11 cellular contexts compared by ENCODE assay signal in the genomic region with DNA sequence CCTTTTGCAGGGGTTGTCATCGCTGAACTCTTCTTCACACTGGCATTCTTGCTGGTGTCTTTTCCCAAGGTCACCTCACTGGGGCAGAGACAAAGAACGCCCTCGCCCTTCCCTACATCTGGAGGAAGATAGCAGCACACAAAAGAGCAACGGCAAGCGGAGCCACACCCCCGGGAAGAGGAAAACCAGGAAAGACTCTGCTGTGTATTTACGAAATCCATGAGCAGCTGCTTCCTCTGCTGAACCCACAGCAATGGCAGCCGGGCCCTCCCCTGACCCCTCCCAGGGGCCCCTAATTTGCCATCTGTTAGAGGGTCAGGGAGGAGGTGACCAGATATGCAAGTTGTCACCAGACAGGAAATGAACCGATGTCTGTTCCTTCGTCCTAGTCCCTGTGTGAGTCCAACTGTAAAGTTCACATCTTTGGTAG.
DNase-seq lines count a peak whose midpoint lies in the region; ATAC-seq and TF ChIP-seq lines count a peak whose summit lies in the region.
"Had no signal": no experiment of that assay in that cellular context is flagged by ENCODE, and none has a peak within 500 bp of the region (broad histone marks: within the 10 kb centered on the region; RNA-seq: fewer than 3 reads in every experiment).

No MANE protein-coding gene starts in this region.

- H3K9me3 ChIP-seq in esophagus (ENCODE audit: control insufficient read depth in 2 of 2, insufficient read depth in 1 of 2, low read depth in 1 of 2, low read length in 1 of 2) (no peaks in the 10 kb centered on the region), mucosa of descending colon (no peaks in the 10 kb centered on the region), transverse colon (no peaks in the 10 kb centered on the region)

- in situ Hi-C loops in transverse colon (cut with MboI; ENCODE audit: low pct_ligation_motif_present in 1 of 4, low pct_unique_long_range_greater_than_20kb in 1 of 4, low sequenced_read_pairs in 3 of 4) = no loop called here

- peak; percentile 84 for ATAC-seq in mucosa of descending colon
- ATAC-seq in HG02885 (IDR thresholded peaks at IDR 0.05; ENCODE audit: poor library complexity, unreplicated experiment) = no peak

- no peak for TF ChIP-seq POLR2A in transverse colon (IDR thresholded peaks at IDR 0.05)

- WGBS in esophagus, 2 donors = 48 to 49% methylated on average over 10 of the region's 10 CpGs
- 33% methylated on average over 10 of the region's 10 CpGs; no CpG with 5 or more reads in 1 of the 2 donors for WGBS in transverse colon (ENCODE audit: low coverage in 1 of 2), 2 donors

- peaks cover 3 to 17% of the 10 kb centered on the region in 2 donors for H3K4me1 ChIP-seq in esophagus (ENCODE audit: control insufficient read depth in 2 of 2, insufficient read depth in 2 of 2, low read length in 1 of 2)
- peaks cover 6% of the 10 kb centered on the region for H3K4me1 ChIP-seq in mucosa of descending colon (ENCODE audit: low read depth)
- H3K4me1 ChIP-seq in transverse colon = peaks cover 8 to 43% (median 26%) of the 10 kb centered on the region in 4 donors

- intact Hi-C loops in mucosa of descending colon (cut with DNase I, micrococcal nuclease) = no loop called here
- intact Hi-C loops in transverse colon (cut with DNase I; ENCODE audit: low total_unique reads) = no loop called here

- TF ChIP-seq CTCF in mucosa of descending colon (IDR thresholded peaks at IDR 0.05) (no peak), transverse colon (IDR thresholded peaks at IDR 0.05) (no peak)

- H3K36me3 ChIP-seq in esophagus (ENCODE audit: control insufficient read depth in 2 of 2, insufficient read depth in 2 of 2, low read length in 1 of 2) = peaks cover 3 to 8% of the 10 kb centered on the region in 2 donors
- no peaks in the 10 kb centered on the region for H3K36me3 ChIP-seq in mucosa of descending colon (ENCODE audit: low read depth)
- peaks cover 0 to 9% (median 2%) of the 10 kb centered on the region in 4 donors for H3K36me3 ChIP-seq in transverse colon

- peak overlapping the region; percentile 70 to 72 for H3K27ac ChIP-seq in esophagus (ENCODE audit: low read depth in 2 of 2, low read length in 1 of 2)
- H3K27ac ChIP-seq in transverse colon = peak overlapping the region; percentile 62 to 75 (median 71)

- DNase-seq in NCI-H748 (lab: John Stamatoyannopoulos, UW; ENCODE audit: unreplicated experiment) (peak; percentile 42), NCI-H748 treated with DMSO at 0.1 percent for 48 hours (lab: John Stamatoyannopoulos, UW) (no peak), mucosa of descending colon (peak; percentile 70 to 77 (median 73)), transverse colon (peak; percentile 66), NCI-H526 (lab: John Stamatoyannopoulos, UW) (no peak), NCI-H2196 (lab: John Stamatoyannopoulos, UW; ENCODE audit: unreplicated experiment) (no peak)
- DNase-seq: activated CD4-positive, alpha-beta T cell treated with anti-CD3 and anti-CD28 coated beads, Interleukin-2, amount 50 U/mL, for 1 hour; DMS79 treated with DMSO at 0.1 percent for 48 hours; NCI-H1105 treated with DMSO at 0.1 percent for 48 hours had no signal

- TF ChIP-seq EP300 in transverse colon (IDR thresholded peaks at IDR 0.05; ENCODE audit: low read depth) = peak; percentile 16

- H3K27me3 ChIP-seq in esophagus (ENCODE audit: control insufficient read depth in 1 of 2, insufficient read depth in 2 of 2, low read length in 2 of 2) (no peaks in the 10 kb centered on the region), transverse colon (no peaks in the 10 kb centered on the region)

- H3K4me3 ChIP-seq in esophagus (ENCODE audit: low read depth in 1 of 2, low read length in 2 of 2) (no peak overlapping the region), mucosa of descending colon (no peak overlapping the region), transverse colon (no peak overlapping the region)

Comparison
In these comparisons a context has a peak if more than half of its experiments do, and no peak if none do; other contexts are left out.
1. DNase-seq: peak in NCI-H748 (single experiment), mucosa of descending colon (3 of 3) and transverse colon (single experiment); none in NCI-H748 treated with DMSO at 0.1 percent for 48 hours (single experiment), NCI-H526 (0 of 2) and NCI-H2196 (single experiment).